In the genomic region with DNA sequence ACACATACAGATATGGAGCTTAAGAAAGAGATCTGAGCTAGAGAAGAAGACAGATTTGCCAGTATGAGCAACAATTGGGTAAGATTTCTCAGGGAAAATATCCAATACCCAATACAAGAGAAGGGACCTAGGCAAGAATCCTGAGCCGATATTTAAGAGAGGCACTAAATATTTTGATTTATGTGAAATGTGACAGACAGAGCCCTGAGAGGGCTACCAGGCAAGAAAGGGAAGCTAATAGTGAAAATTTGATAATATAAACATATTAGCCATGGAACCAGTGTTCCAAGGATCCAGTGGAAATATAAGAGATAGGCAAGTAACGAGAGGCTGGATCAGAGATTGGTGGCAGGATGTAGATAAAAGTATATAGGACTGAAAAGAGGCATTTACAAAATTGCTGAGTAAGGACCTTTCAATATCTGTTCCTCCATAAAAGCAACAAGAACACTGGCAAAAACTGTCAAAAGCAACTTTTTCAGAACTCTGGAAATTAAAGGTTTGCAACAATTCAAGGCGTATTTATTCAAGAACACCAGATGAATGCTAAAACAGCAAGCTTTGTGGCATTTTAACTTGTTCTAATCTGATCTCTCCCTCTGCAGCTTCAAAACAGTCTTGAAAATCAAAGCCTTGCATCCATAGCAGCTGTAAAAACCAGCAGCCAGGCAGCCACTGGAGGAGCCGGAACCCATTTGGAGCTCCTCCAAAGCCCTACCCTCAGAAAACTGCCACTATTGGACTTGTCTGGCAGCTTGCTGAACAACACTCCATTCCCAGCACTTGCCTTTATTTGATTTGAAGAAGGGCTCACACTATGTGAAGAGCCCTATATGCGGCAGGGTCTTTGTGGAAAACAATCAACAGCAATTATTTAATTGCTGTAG, we compare ENCODE assay signal across 9 cellular contexts. TPM values are rescaled to one million over a fixed set of nuclear protein-coding genes. Genes with fewer than 3 reads are reported as not detected.
DNase-seq lines count a peak whose midpoint lies in the region; ATAC-seq and TF ChIP-seq lines count a peak whose summit lies in the region.
"Had no signal": no experiment of that assay in that cellular context is flagged by ENCODE, and none has a peak within 500 bp of the region (broad histone marks: within the 10 kb centered on the region; RNA-seq: fewer than 3 reads in every experiment).

No MANE protein-coding gene starts in this region.

- intact Hi-C loops in prostate gland (cut with DNase I) = loop anchor here (5.0 kb wide), 1 partner anchor 53 kb away; no protein-coding TSS in a partner anchor

- H3K9ac ChIP-seq in fibroblast of lung (ENCODE audit: insufficient read depth, low read length) = no peak overlapping the region

- peak overlapping the region; percentile 23 for H3K4me2 ChIP-seq in fibroblast of lung (ENCODE audit: extremely low read depth, insufficient read depth, low read length)

- H3K9me3 ChIP-seq in fibroblast of lung (ENCODE audit: control insufficient read depth, insufficient read depth, low read depth, low read length) (no peaks in the 10 kb centered on the region), prostate gland (no peaks in the 10 kb centered on the region)

- no peaks in the 10 kb centered on the region for H3K27me3 ChIP-seq in fibroblast of lung (ENCODE audit: control insufficient read depth, insufficient read depth, low read length)
- no peaks in the 10 kb centered on the region for H3K27me3 ChIP-seq in prostate gland (replicated peaks; ENCODE audit: insufficient read depth)

- peak; percentile 12 for DNase-seq in GM03348 (ENCODE audit: low spot score)
- peak; percentile 75 for DNase-seq in RPMI7951 (ENCODE audit: low read depth)
- peak; percentile 41 to 62 for DNase-seq in fibroblast of lung (ENCODE audit: low read depth in 2 of 2)
- DNase-seq in prostate gland (ENCODE audit: low spot score) = peak; percentile 72
- no peak for DNase-seq in retina
- DNase-seq: activated CD4-positive, CD25-positive, alpha-beta regulatory T cell treated with anti-CD3 and anti-CD28 coated beads, Interleukin-2, amount 50 U/mL, for 72 hours had no signal

- H3K36me3 ChIP-seq in fibroblast of lung (ENCODE audit: control insufficient read depth, insufficient read depth, low read length) (no peaks in the 10 kb centered on the region), prostate gland (no peaks in the 10 kb centered on the region)

- no peak for TF ChIP-seq POLR2A in prostate gland (IDR thresholded peaks at IDR 0.05)

- peaks cover 3% of the 10 kb centered on the region for H4K20me1 ChIP-seq in fibroblast of lung (ENCODE audit: control insufficient read depth, extremely low read depth, insufficient read depth, low read length)

- TF ChIP-seq CTCF in fibroblast of lung (conservative IDR thresholded peaks at IDR 0.05 in 1 of 2, IDR thresholded peaks at IDR 0.05 in 1 of 2; ENCODE audit: low read depth in 1 of 2, low read length in 2 of 2) (no peak), prostate gland (IDR thresholded peaks at IDR 0.05) (no peak)

- no peak for ATAC-seq in GM18909 (IDR thresholded peaks at IDR 0.05; ENCODE audit: poor library complexity, unreplicated experiment)
- no peak for ATAC-seq in HG02678 (IDR thresholded peaks at IDR 0.05; ENCODE audit: unreplicated experiment)
- no peak for ATAC-seq in GM18858 (IDR thresholded peaks at IDR 0.05; ENCODE audit: unreplicated experiment)

- 57% methylated on average over 5 of the region's 5 CpGs for WGBS in prostate gland

- H3K4me3 ChIP-seq in fibroblast of lung (replicated peaks in 1 of 4; ENCODE audit: control extremely low read depth in 1 of 4, insufficient read depth in 1 of 4, low read depth in 3 of 4, low read length in 4 of 4) (no peak overlapping the region), prostate gland (no peak overlapping the region)

- no peak overlapping the region for H3K27ac ChIP-seq in fibroblast of lung (ENCODE audit: insufficient read depth, low read length)
- H3K27ac ChIP-seq in prostate gland = peak overlapping the region in 1 of 2 donors; percentile 2

- H2AFZ ChIP-seq in fibroblast of lung (ENCODE audit: low read length) = no peak overlapping the region

- H3K4me1 ChIP-seq in fibroblast of lung (ENCODE audit: control insufficient read depth, extremely low read depth, insufficient read depth, low read length) (peaks cover 20% of the 10 kb centered on the region), prostate gland (replicated peaks) (no peaks in the 10 kb centered on the region)

- H3K79me2 ChIP-seq in fibroblast of lung (ENCODE audit: control insufficient read depth, insufficient read depth, low read length) = peaks cover 89% of the 10 kb centered on the region

RNA-seq across cellular contexts. Expression of a gene that starts 58.8 kb away (rescaled TPM):
- total RNA-seq in RPMI7951 (2014; rRNA removed; shearing (Covaris generic)) = 18.6 and 22.8 TPM in 2 replicates
- total RNA-seq in fibroblast of lung = 59.1 and 127 TPM in 2 replicates
- 32.6 and 42.9 TPM in 2 replicates for polyA plus RNA-seq in fibroblast of lung
- polyA plus RNA-seq in fibroblast of lung (2012) = 18.5 and 21.3 TPM in 2 replicates
- 10.3 and 22.5 TPM in 2 replicates for polyA minus RNA-seq in fibroblast of lung (ENCODE audit: low replicate concordance)
- 10 to 100 TPM; 20.0 to 44.2 TPM for total RNA-seq in prostate gland
